23 cellular contexts compared by ENCODE assay signal in the genomic region with DNA sequence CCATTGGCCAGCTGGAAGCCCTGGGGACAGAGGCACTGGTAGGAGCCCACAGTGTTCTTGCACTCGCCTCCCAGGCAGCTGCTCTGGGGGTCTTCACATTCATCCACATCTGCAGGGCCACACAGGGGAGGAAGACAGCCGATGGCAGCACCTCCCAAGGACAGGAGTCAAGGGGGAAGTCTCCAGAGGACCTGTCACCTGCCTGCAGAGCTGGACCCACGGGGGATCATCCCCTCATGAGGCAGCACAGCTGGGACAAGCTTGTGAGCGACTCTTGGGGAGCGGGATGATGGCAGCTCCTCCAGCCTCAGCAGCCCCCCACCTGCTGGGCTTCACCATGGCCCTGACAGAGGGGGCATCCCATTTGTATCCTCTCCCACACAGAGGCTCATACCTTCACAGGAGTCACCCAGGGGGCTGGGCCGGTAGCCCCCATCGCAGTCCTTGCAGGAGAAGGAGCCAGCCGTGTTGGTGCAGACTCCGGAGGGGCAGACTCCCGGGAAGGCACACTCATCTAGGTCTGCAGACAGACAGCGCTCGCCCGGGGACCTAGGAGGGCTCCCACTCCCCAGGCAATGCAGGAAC. TPM values are rescaled to one million over a fixed set of nuclear protein-coding genes. Genes with fewer than 3 reads are reported as not detected.
DNase-seq lines count a peak whose midpoint lies in the region; ATAC-seq, FAIRE-seq and TF ChIP-seq lines count a peak whose summit lies in the region.
"Had no signal": no experiment of that assay in that cellular context is flagged by ENCODE, and none has a peak within 500 bp of the region (broad histone marks: within the 10 kb centered on the region; RNA-seq: fewer than 3 reads in every experiment).

No MANE protein-coding gene starts in this region.

- no peak overlapping the region for H2AK9ac ChIP-seq in IMR-90 (replicated peaks; ENCODE audit: low read depth, low read length, poor library complexity)

- H2BK5ac ChIP-seq in IMR-90 (ENCODE audit: low read depth, low read length, poor library complexity, severe bottlenecking), result no peak overlapping the region

- no peak overlapping the region for H3K18ac ChIP-seq in IMR-90 (ENCODE audit: low read depth, low read length)

- no peak overlapping the region for H3K4me2 ChIP-seq in IMR-90 (ENCODE audit: low read depth, low read length)
- no peak overlapping the region for H3K4me2 ChIP-seq in endothelial cell of umbilical vein (ENCODE audit: insufficient read depth, low read length)

- H3K4me1 ChIP-seq in IMR-90 (ENCODE audit: control insufficient read depth, insufficient read depth, low read length) (peaks cover 11% of the 10 kb centered on the region), endothelial cell of umbilical vein (ENCODE audit: control insufficient read depth, extremely low read depth, insufficient read depth, low read length) (no peaks in the 10 kb centered on the region)

- TF ChIP-seq POLR2A in GM12892 (IDR thresholded peaks at IDR 0.05; ENCODE audit: low read depth, low read length), result no peak
- no peak for TF ChIP-seq POLR2A in IMR-90 (IDR thresholded peaks at IDR 0.05; ENCODE audit: low read depth, low read length)
- no peak for TF ChIP-seq POLR2A in endothelial cell of umbilical vein (IDR thresholded peaks at IDR 0.05; ENCODE audit: low read depth, low read length)

- DNase-seq in GM12892 (ENCODE audit: insufficient read length) (peak; percentile 7), IMR-90 (no peak), endothelial cell of umbilical vein (ENCODE audit: low read depth, low spot score) (no peak), sciatic nerve (ENCODE audit: low spot score) (peak; percentile 48), left colon (no peak), NCI-H82 (lab: John Stamatoyannopoulos, UW) (no peak)
- DNase-seq: activated CD4-positive, alpha-beta T cell treated with anti-CD3 and anti-CD28 coated beads for 4 hours; activated CD8-positive, alpha-beta memory T cell treated with anti-CD3 and anti-CD28 coated beads for 24 hours; activated T-cell treated with anti-CD3 and anti-CD28 coated beads for 4 hours; DMS79 treated with DMSO at 0.1 percent for 48 hours; esophagus squamous epithelium; foreskin keratinocyte; GDM1; naive thymus-derived CD4-positive, alpha-beta T cell; NCI-H1092; NCI-H187; NCI-H2171 treated with DMSO at 0.1 percent for 48 hours; occipital lobe; trophoblast cell had no signal

- peaks cover 17% of the 10 kb centered on the region for H3K36me3 ChIP-seq in IMR-90 (ENCODE audit: control insufficient read depth, insufficient read depth, low read length)
- H3K36me3 ChIP-seq in endothelial cell of umbilical vein (ENCODE audit: control insufficient read depth in 2 of 2, extremely low read depth in 1 of 2, insufficient read depth in 2 of 2, low read length in 2 of 2), result peaks cover 39 to 69% of the 10 kb centered on the region in 2 experiments

- H3K27ac ChIP-seq in IMR-90 (ENCODE audit: insufficient read depth, low read length) (no peak overlapping the region), endothelial cell of umbilical vein (ENCODE audit: insufficient read depth, low read depth, low read length) (no peak overlapping the region)
- H3K27ac ChIP-seq: esophagus squamous epithelium, foreskin keratinocyte had no signal

- no peaks in the 10 kb centered on the region for H3K79me2 ChIP-seq in endothelial cell of umbilical vein (ENCODE audit: control insufficient read depth, insufficient read depth, low read length)

- H3K27me3 ChIP-seq in IMR-90 (ENCODE audit: control insufficient read depth, insufficient read depth, low read length) (no peaks in the 10 kb centered on the region), endothelial cell of umbilical vein (ENCODE audit: control insufficient read depth in 2 of 2, insufficient read depth in 2 of 2, low read length in 2 of 2) (no peaks in the 10 kb centered on the region)
- H3K27me3 ChIP-seq: esophagus squamous epithelium, foreskin keratinocyte had no signal

- no peak for TF ChIP-seq CTCF in IMR-90 (conservative IDR thresholded peaks at IDR 0.05; ENCODE audit: low read depth, low read length)
- TF ChIP-seq CTCF in endothelial cell of umbilical vein (IDR thresholded peaks at IDR 0.05; ENCODE audit: extremely low read depth in 1 of 2, insufficient read depth in 1 of 2, low read depth in 1 of 2, low read length in 2 of 2), result no peak

- no peak overlapping the region for H2BK120ac ChIP-seq in IMR-90 (ENCODE audit: low read depth, low read length)

- no peak overlapping the region for H4K91ac ChIP-seq in IMR-90 (ENCODE audit: insufficient read depth, low read depth, low read length)

- ATAC-seq in IMR-90 (ENCODE audit: low read depth) (no peak), sciatic nerve (no peak), HG03097 (IDR thresholded peaks at IDR 0.05; ENCODE audit: low FRiP score, unreplicated experiment) (no peak), left colon (no peak)
- ATAC-seq: foreskin keratinocyte; naive thymus-derived CD4-positive, alpha-beta T cell; stimulated activated memory B cell treated with anti-CD40 and anti-IgM and Interleukin-4, amounts not matched to agents 10 μg/mL and 1 μg/mL and 100 μg/mL, for 72 hours had no signal

- WGBS in IMR-90 (ENCODE audit: extremely low coverage in 2 of 2, insufficient read length in 1 of 2), 2 experiments, result 69% methylated on average over 6 of the region's 13 CpGs; no CpG with 5 or more reads in 1 of the 2 experiments

- no peak overlapping the region for H3K9ac ChIP-seq in IMR-90 (ENCODE audit: low read depth, low read length)
- no peak overlapping the region for H3K9ac ChIP-seq in endothelial cell of umbilical vein (replicated peaks; ENCODE audit: extremely low read depth, insufficient read depth, low read length)

- intact Hi-C loops in IMR-90 (cut with micrococcal nuclease), result no loop called here
- intact Hi-C loops in endothelial cell of umbilical vein (cut with micrococcal nuclease), result no loop called here
- intact Hi-C loops in sciatic nerve (cut with DNase I), result no loop called here
- intact Hi-C loops in left colon (cut with DNase I, micrococcal nuclease), result no loop called here

- FAIRE-seq in GM12892 (lab: Jason Lieb, UNC) (no peak), endothelial cell of umbilical vein (lab: Jason Lieb, UNC) (no peak)
- FAIRE-seq: endometrium, K562 had no signal

- CTCF ChIA-PET in IMR-90 (lab: Yijun Ruan, JAX) (no interaction called here), endothelial cell of umbilical vein (lab: Charles Lee) (interaction anchor here (1.2 kb wide), 1 partner anchor 10 kb away, joined by 3 read pairs; no protein-coding TSS in a partner anchor)

- H3K4me3 ChIP-seq in IMR-90 (ENCODE audit: insufficient read depth, low read depth, low read length), result no peak overlapping the region
- H3K4me3 ChIP-seq in endothelial cell of umbilical vein (replicated peaks in 1 of 3; ENCODE audit: insufficient read depth in 1 of 3, low read depth in 1 of 3, low read length in 3 of 3), result no peak overlapping the region
- H3K4me3 ChIP-seq: esophagus squamous epithelium, K562 had no signal

- BruUV-seq in IMR-90 (replicated peaks; lab: Mats Ljungman, UMichigan) (TSS peak; percentile 47), endothelial cell of umbilical vein (replicated peaks; lab: Mats Ljungman, UMichigan) (TSS peak; percentile 38)

- H2AFZ ChIP-seq in IMR-90 (replicated peaks; ENCODE audit: low read length, poor library complexity), result no peak overlapping the region
- H2AFZ ChIP-seq in endothelial cell of umbilical vein (ENCODE audit: low read depth, low read length), result no peak overlapping the region

- no peak overlapping the region for H3K56ac ChIP-seq in IMR-90 (ENCODE audit: extremely low read depth, insufficient read depth, low read length)

- in situ Hi-C loops in IMR-90 (cut with MboI; ENCODE audit: low sequenced_read_pairs), result loop anchor here (10.0 kb wide), 1 partner anchor 286 kb away; no protein-coding TSS in a partner anchor

- H2BK15ac ChIP-seq in IMR-90 (ENCODE audit: low read depth, low read length), result no peak overlapping the region

- peaks cover 0 to 4% of the 10 kb centered on the region in 2 experiments; a peak in 1 of 4 replicates for H3K79me1 ChIP-seq in IMR-90 (ENCODE audit: low read depth in 1 of 2, low read length in 2 of 2)

- H3K9me3 ChIP-seq in IMR-90 (ENCODE audit: control insufficient read depth, insufficient read depth, low read length), result no peaks in the 10 kb centered on the region
- H3K9me3 ChIP-seq in endothelial cell of umbilical vein (replicated peaks; ENCODE audit: control insufficient read depth, insufficient read depth, low read length), result no peaks in the 10 kb centered on the region
- H3K9me3 ChIP-seq: esophagus squamous epithelium had no signal

- H3K9me1 ChIP-seq in IMR-90 (ENCODE audit: insufficient read depth, low read length), result peaks cover 20% of the 10 kb centered on the region; the same call in 1 of the 2 replicates
- H3K9me1 ChIP-seq in endothelial cell of umbilical vein (replicated peaks; ENCODE audit: control insufficient read depth, extremely low read depth, insufficient read depth, low read length), result no peaks in the 10 kb centered on the region

- no peak overlapping the region for H3K23ac ChIP-seq in IMR-90 (ENCODE audit: low read depth, low read length)

- dilution Hi-C loops in IMR-90 (cut with HindIII; ENCODE audit: low sequenced_read_pairs, unreplicated experiment) (no loop called here), endothelial cell of umbilical vein (cut with MboI; ENCODE audit: extremely low pct_ligation_motif_present, low sequenced_read_pairs) (no loop called here)

- no peak overlapping the region for H2BK20ac ChIP-seq in IMR-90 (ENCODE audit: low read depth, low read length)

- no peak for TF ChIP-seq RAD21 in IMR-90 (IDR thresholded peaks at IDR 0.05; ENCODE audit: low read length)

- H4K20me1 ChIP-seq in IMR-90 (ENCODE audit: insufficient read depth, low read length) (no peaks in the 10 kb centered on the region), endothelial cell of umbilical vein (replicated peaks; ENCODE audit: control insufficient read depth, extremely low read depth, insufficient read depth, low read length) (no peaks in the 10 kb centered on the region)

- POLR2A ChIA-PET in IMR-90 (lab: Charles Lee; ENCODE audit: unreplicated experiment) (no interaction called here), endothelial cell of umbilical vein (lab: Charles Lee) (no interaction called here)

- no peak overlapping the region for H4K5ac ChIP-seq in IMR-90 (ENCODE audit: low read depth, low read length)

- H2AK5ac ChIP-seq in IMR-90 (ENCODE audit: low read depth, low read length), result no peak overlapping the region

- no peak overlapping the region for H3K4ac ChIP-seq in IMR-90 (ENCODE audit: low read depth, low read length)

- no peak overlapping the region for H4K8ac ChIP-seq in IMR-90 (ENCODE audit: low read depth in 2 of 2, low read length in 2 of 2)

- H3K14ac ChIP-seq in IMR-90 (replicated peaks; ENCODE audit: low read depth, low read length), result no peak overlapping the region

RNA-seq across cellular contexts. Expression of a gene that starts 15.4 kb away (rescaled TPM):
- 40.9 TPM for polyA plus RNA-seq in GM12892 (2012; ENCODE audit: missing spikeins)
- total RNA-seq in IMR-90 (2012; rRNA removed) (5.4 and 9.2 TPM in 2 replicates), endothelial cell of umbilical vein (21.7 and 22.6 TPM in 2 replicates), sciatic nerve (19.3 TPM), left colon (10 to 100 TPM; 30.6 to 35.2 TPM)
- polyA plus RNA-seq in IMR-90 (2012; rRNA removed) (25.7 and 25.8 TPM in 2 replicates), endothelial cell of umbilical vein (25.7 and 29.6 TPM in 2 replicates)
- polyA plus RNA-seq in IMR-90 (2012; cell fraction: cytosol; rRNA removed), result 2.7 and 5.1 TPM in 2 replicates
- polyA plus RNA-seq in IMR-90 (2012; cell fraction: nucleus; rRNA removed; ENCODE audit: low replicate concordance), result 1.3 and 5.5 TPM in 2 replicates
- 29.9 and 30.6 TPM in 2 replicates for polyA plus RNA-seq in endothelial cell of umbilical vein (2011; cell fraction: cytosol; rRNA removed)
- 11.3 and 13.2 TPM in 2 replicates for polyA plus RNA-seq in endothelial cell of umbilical vein (2011; cell fraction: nucleus; rRNA removed)
- polyA plus RNA-seq in endothelial cell of umbilical vein (2012), result 13.3 and 17.7 TPM in 2 replicates
- 5.1 and 5.4 TPM in 2 replicates for polyA minus RNA-seq in endothelial cell of umbilical vein
- 3.7 TPM for polyA minus RNA-seq in endothelial cell of umbilical vein (2011; cell fraction: cytosol; rRNA and poly(A)+ RNA removed)
- 2.6 and 4.0 TPM in 2 replicates for polyA minus RNA-seq in endothelial cell of umbilical vein (2011; cell fraction: nucleus; rRNA and poly(A)+ RNA removed)

RNA-seq across cellular contexts. Expression of a gene that starts 15.8 kb away (rescaled TPM):
- 93.2 TPM for polyA plus RNA-seq in GM12892 (2012; ENCODE audit: missing spikeins)
- total RNA-seq in IMR-90 (2012; rRNA removed) (123 and 210 TPM in 2 replicates), endothelial cell of umbilical vein (203 and 238 TPM in 2 replicates), sciatic nerve (258 TPM), left colon (100 to 1,000 TPM; 144 to 235 TPM)
- polyA plus RNA-seq in IMR-90 (2012; rRNA removed) (272 and 273 TPM in 2 replicates), endothelial cell of umbilical vein (405 and 406 TPM in 2 replicates)
- polyA plus RNA-seq in IMR-90 (2012; cell fraction: cytosol; rRNA removed), result 197 and 369 TPM in 2 replicates
- 66.2 and 72.0 TPM in 2 replicates for polyA plus RNA-seq in IMR-90 (2012; cell fraction: nucleus; rRNA removed; ENCODE audit: low replicate concordance)
- polyA plus RNA-seq in endothelial cell of umbilical vein (2011; cell fraction: cytosol; rRNA removed), result 757 and 765 TPM in 2 replicates
- 162 and 233 TPM in 2 replicates for polyA plus RNA-seq in endothelial cell of umbilical vein (2011; cell fraction: nucleus; rRNA removed)
- 431 and 445 TPM in 2 replicates for polyA plus RNA-seq in endothelial cell of umbilical vein (2012)
- polyA minus RNA-seq in endothelial cell of umbilical vein, result 228 and 317 TPM in 2 replicates
- polyA minus RNA-seq in endothelial cell of umbilical vein (2011; cell fraction: cytosol; rRNA and poly(A)+ RNA removed), result 31.7 TPM
- polyA minus RNA-seq in endothelial cell of umbilical vein (2011; cell fraction: nucleus; rRNA and poly(A)+ RNA removed), result 43.1 and 61.9 TPM in 2 replicates

Comparison
In these comparisons a context has a peak if more than half of its experiments do, and no peak if none do; other contexts are left out.
1. DNase-seq: peak in GM12892 (single experiment) and sciatic nerve (single experiment); none in IMR-90 (single experiment), endothelial cell of umbilical vein (single experiment), left colon (0 of 2) and NCI-H82 (single experiment).